Comparison of ENCODE assay signal across 16 cellular contexts in genomic region chr11:128179049-128179448, GRCh38.
DNase-seq lines count a peak whose midpoint lies in the region; TF ChIP-seq lines count a peak whose summit lies in the region.
"Had no signal": no experiment of that assay in that cellular context is flagged by ENCODE, and none has a peak within 500 bp of the region (broad histone marks: within the 10 kb centered on the region; RNA-seq: fewer than 3 reads in every experiment).

No MANE protein-coding gene starts in this region.

- H3K4me3 ChIP-seq in AG10803 (ENCODE audit: low read length), result no peak overlapping the region
- H3K4me3 ChIP-seq: mucosa of descending colon had no signal

- peak; percentile 79 for DNase-seq in AG10803 (ENCODE audit: low read depth)
- peak; percentile 9 for DNase-seq in GM03348 (ENCODE audit: low spot score)
- peak; percentile 73 for DNase-seq in NCI-H2081 treated with DMSO at 0.1 percent for 48 hours (lab: John Stamatoyannopoulos, UW)
- peak; percentile 18 for DNase-seq in cerebellar cortex (ENCODE audit: low spot score)
- no peak for DNase-seq in dedifferentiated amniotic fluid mesenchymal stem cell (ENCODE audit: extremely low spot score)
- DNase-seq in stimulated activated CD4-positive, alpha-beta T cell treated with anti-CD3 and anti-CD28 coated beads, Interleukin-1b, Interleukin-23, amount 100 ng/mL, for 48 hours, result no peak
- DNase-seq in chondrocyte (ENCODE audit: low spot score), result no peak
- no peak for DNase-seq in ureter (ENCODE audit: low spot score)
- DNase-seq: activated CD4-positive, alpha-beta T cell treated with anti-CD3 and anti-CD28 coated beads, Interleukin-2, amount 10 ng/mL, durations not matched to agents 7 days and 5 days; activated naive CD4-positive, alpha-beta T cell treated with anti-CD3 and anti-CD28 coated beads, Interleukin-2, amount 50 U/mL, for 16 hours; activated T-cell treated with anti-CD3 and anti-CD28 coated beads for 4 hours; brain microvascular endothelial cell; left cardiac atrium; mucosa of descending colon; stimulated activated CD4-positive, alpha-beta T cell treated with anti-CD3 and anti-CD28 coated beads, Interleukin-2, amount 100 ng/mL, for 24 hours had no signal

- H3K36me3 Mint-ChIP-seq in chondrocyte (ENCODE audit: low read depth), result no peaks in the 10 kb centered on the region

- no peak overlapping the region for H3K27ac Mint-ChIP-seq in chondrocyte (ENCODE audit: unreplicated experiment)
- H3K27ac Mint-ChIP-seq: activated CD4-positive, alpha-beta T cell treated with anti-CD3 and anti-CD28 coated beads, Interleukin-2, amount 10 ng/mL, durations not matched to agents 7 days and 5 days; B cell had no signal

- TF ChIP-seq CTCF in AG10803 (conservative IDR thresholded peaks at IDR 0.05; ENCODE audit: low read length), result no peak
- no peak for TF ChIP-seq CTCF in chondrocyte (IDR thresholded peaks at IDR 0.05)

- H3K9me3 Mint-ChIP-seq in chondrocyte (ENCODE audit: low read depth), result no peaks in the 10 kb centered on the region

- peaks cover 55% of the 10 kb centered on the region for H3K4me1 Mint-ChIP-seq in chondrocyte (ENCODE audit: low read depth)
- H3K4me1 Mint-ChIP-seq: B cell had no signal

- no peak overlapping the region for H3K4me3 Mint-ChIP-seq in chondrocyte (ENCODE audit: unreplicated experiment)
- H3K4me3 Mint-ChIP-seq: activated CD4-positive, alpha-beta T cell treated with anti-CD3 and anti-CD28 coated beads, Interleukin-2, amount 10 ng/mL, durations not matched to agents 7 days and 5 days; B cell had no signal

- H3K27me3 Mint-ChIP-seq in chondrocyte (ENCODE audit: low read depth), result no peaks in the 10 kb centered on the region
- H3K27me3 Mint-ChIP-seq: activated CD4-positive, alpha-beta T cell treated with anti-CD3 and anti-CD28 coated beads, Interleukin-2, amount 10 ng/mL, durations not matched to agents 7 days and 5 days; B cell had no signal

Comparison
In these comparisons a context has a peak if more than half of its experiments do, and no peak if none do; other contexts are left out.
1. DNase-seq: peak in AG10803 (single experiment), GM03348 (single experiment), NCI-H2081 treated with DMSO at 0.1 percent for 48 hours (single experiment) and cerebellar cortex (single experiment); none in dedifferentiated amniotic fluid mesenchymal stem cell (single experiment), stimulated activated CD4-positive, alpha-beta T cell treated with anti-CD3 and anti-CD28 coated beads, Interleukin-1b, Interleukin-23, amount 100 ng/mL, for 48 hours (single experiment), chondrocyte (single experiment) and ureter (single experiment).